Comparison of ENCODE assay signal across 8 cellular contexts in the genomic region with DNA sequence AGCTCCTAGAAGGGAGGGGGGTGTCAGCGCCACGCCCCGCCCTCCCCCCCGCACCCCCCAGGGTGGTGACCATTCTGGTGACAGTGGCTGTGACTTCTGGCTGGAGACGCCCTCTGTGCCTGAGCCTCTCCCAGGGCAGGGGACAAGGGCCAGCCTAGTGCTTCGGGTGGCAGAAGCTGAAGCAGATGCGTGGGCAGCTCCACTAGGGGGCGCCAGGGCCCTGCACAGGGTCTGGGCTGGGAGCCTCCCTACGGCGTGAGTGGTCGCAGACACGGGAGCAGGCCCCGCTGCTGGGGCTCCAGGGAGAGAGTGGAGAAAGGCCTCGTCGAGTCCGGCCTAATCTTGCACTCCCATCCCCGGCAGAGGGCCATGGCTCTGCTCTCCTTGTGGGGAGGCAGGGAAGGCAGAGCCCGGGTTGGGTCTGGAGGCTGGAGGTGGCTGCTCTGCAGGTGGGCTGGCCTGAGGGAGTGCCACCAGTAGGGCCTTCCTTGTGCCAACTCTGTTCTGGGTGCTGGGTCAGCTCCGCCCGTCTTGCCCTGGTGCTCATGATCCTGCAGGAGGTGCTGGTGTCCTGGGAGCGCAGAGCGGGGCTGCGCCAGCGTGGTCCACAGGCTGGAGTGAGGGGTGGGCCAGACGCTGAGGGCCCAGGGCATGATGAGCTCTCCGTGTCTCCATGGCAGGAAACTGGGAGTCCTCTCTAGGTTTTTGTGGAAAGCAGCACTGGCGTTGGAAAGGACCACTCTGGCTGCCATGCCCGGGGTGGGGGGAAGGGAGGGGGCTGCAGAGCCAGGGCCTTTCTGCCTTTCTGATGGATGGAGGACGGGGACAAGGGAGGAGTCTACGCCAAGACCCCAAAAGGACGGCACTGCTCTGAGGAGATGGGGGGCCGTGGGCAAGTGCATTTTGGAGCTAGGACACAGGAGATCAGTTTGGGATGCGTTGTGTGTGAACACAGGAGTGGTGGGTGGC. TPM values are rescaled to one million over a fixed set of nuclear protein-coding genes. Genes with fewer than 3 reads are reported as not detected.
DNase-seq lines count a peak whose midpoint lies in the region; ATAC-seq and TF ChIP-seq lines count a peak whose summit lies in the region.

No MANE protein-coding gene starts in this region.

- H3K27me3 ChIP-seq in OCI-LY3 (ENCODE audit: low read depth, low read length), result no peaks in the 10 kb centered on the region

- peak; percentile 32 to 47 (median 38) for DNase-seq in activated CD4-positive, CD25-positive, alpha-beta regulatory T cell (lab: John Stamatoyannopoulos, UW)
- DNase-seq in activated T-cell treated with anti-CD3 and anti-CD28 coated beads for 48 hours (ENCODE audit: low read depth) (peak; percentile 70), fibroblast of the aortic adventitia (ENCODE audit: low read depth) (peak; percentile 30), retinal pigment epithelial cell (ENCODE audit: low read depth) (no peak), mesenteric fat pad (ENCODE audit: low spot score) (no peak)

- peaks cover 15% of the 10 kb centered on the region for H3K79me2 ChIP-seq in OCI-LY3 (ENCODE audit: low read length)

- H4K20me1 ChIP-seq in OCI-LY3 (ENCODE audit: insufficient read depth, low read length), result peaks cover 13% of the 10 kb centered on the region

- H2AFZ ChIP-seq in OCI-LY3 (ENCODE audit: low read depth, low read length), result no peak overlapping the region

- H3K4me2 ChIP-seq in OCI-LY3 (ENCODE audit: low read length), result peak overlapping the region; percentile 99

- H3K4me3 ChIP-seq in OCI-LY3 (ENCODE audit: low read length), result peak overlapping the region; percentile 100; the same call in 1 of the 2 replicates
- H3K4me3 ChIP-seq in fibroblast of the aortic adventitia (ENCODE audit: low read depth, low read length), result no peak overlapping the region
- H3K4me3 ChIP-seq in retinal pigment epithelial cell (ENCODE audit: low read length), result no peak overlapping the region

- ATAC-seq in activated CD4-positive, CD25-positive, alpha-beta regulatory T cell treated with anti-CD3 and anti-CD28 coated beads, Interleukin-2, amount 50 U/mL, for 24 hours, result no peak
- ATAC-seq in GM21737 (IDR thresholded peaks at IDR 0.05; ENCODE audit: unreplicated experiment), result no peak

- peaks cover 19% of the 10 kb centered on the region for H3K4me1 ChIP-seq in OCI-LY3 (ENCODE audit: low read length)

- H3K9me3 ChIP-seq in OCI-LY3 (ENCODE audit: insufficient read depth, low read length), result no peaks in the 10 kb centered on the region

- H3K27ac ChIP-seq in OCI-LY3 (ENCODE audit: low read length), result no peak overlapping the region

- no peak overlapping the region for H3K9ac ChIP-seq in OCI-LY3 (ENCODE audit: low read length)

- H3K36me3 ChIP-seq in OCI-LY3 (replicated peaks; ENCODE audit: low read depth, low read length), result no peaks in the 10 kb centered on the region

- TF ChIP-seq CTCF in OCI-LY3 (IDR thresholded peaks at IDR 0.05; ENCODE audit: low read depth, low read length) (peak; percentile 80), fibroblast of the aortic adventitia (IDR thresholded peaks at IDR 0.05; ENCODE audit: insufficient read depth, low read length) (peak; percentile 75), retinal pigment epithelial cell (conservative IDR thresholded peaks at IDR 0.05; ENCODE audit: low read depth, low read length) (peak; percentile 84)

RNA-seq across cellular contexts. Expression of a gene that starts 2.5 kb away (rescaled TPM):
- 27.6 and 41.8 TPM in 2 replicates for total RNA-seq in fibroblast of the aortic adventitia (ENCODE audit: low replicate concordance)
- total RNA-seq in mesenteric fat pad, result 47.0 TPM

RNA-seq across cellular contexts. Expression of a gene that starts 2.9 kb away (rescaled TPM):
- total RNA-seq in fibroblast of the aortic adventitia (ENCODE audit: low replicate concordance) (15.5 and 22.0 TPM in 2 replicates), mesenteric fat pad (7.0 TPM)

RNA-seq across cellular contexts. Expression of a gene that starts 11.3 kb away (rescaled TPM):
- 6.2 and 13.5 TPM in 2 replicates for total RNA-seq in fibroblast of the aortic adventitia (ENCODE audit: low replicate concordance)
- 15.5 TPM for total RNA-seq in mesenteric fat pad

RNA-seq across cellular contexts. Expression of a gene that starts 17.3 kb away (rescaled TPM):
- total RNA-seq in fibroblast of the aortic adventitia (ENCODE audit: low replicate concordance) (29.3 and 101 TPM in 2 replicates), mesenteric fat pad (157 TPM)

RNA-seq across cellular contexts. Expression of a gene that starts 31.4 kb away (rescaled TPM):
- total RNA-seq in fibroblast of the aortic adventitia (ENCODE audit: low replicate concordance) (32.0 and 33.3 TPM in 2 replicates), mesenteric fat pad (46.1 TPM)

Comparison
In these comparisons a context has a peak if more than half of its experiments do, and no peak if none do; other contexts are left out.
1. DNase-seq: peak in activated CD4-positive, CD25-positive, alpha-beta regulatory T cell (4 of 4), activated T-cell treated with anti-CD3 and anti-CD28 coated beads for 48 hours (single experiment) and fibroblast of the aortic adventitia (single experiment); none in retinal pigment epithelial cell (single experiment) and mesenteric fat pad (single experiment).
2. Peak in every context shown above with its lines, with median percentiles within 50 percentile points of each other: CTCF ChIP-seq.